Comparison of ENCODE assay signal across 8 cellular contexts in genomic region chr11:124075841-124076571, GRCh38. TPM values are rescaled to one million over a fixed set of nuclear protein-coding genes. Genes with fewer than 3 reads are reported as not detected.
DNase-seq lines count a peak whose midpoint lies in the region; ATAC-seq and TF ChIP-seq lines count a peak whose summit lies in the region.

No MANE protein-coding gene starts in this region.

- no peak overlapping the region for H3K4me3 ChIP-seq in CD8-positive, alpha-beta memory T cell (ENCODE audit: low read length)
- H3K4me3 ChIP-seq in HL-60 (replicated peaks; ENCODE audit: insufficient read depth, low read length) = peak overlapping the region; percentile 37
- peak overlapping the region; percentile 44 to 60 for H3K4me3 ChIP-seq in cardiac fibroblast (replicated peaks in 1 of 2; ENCODE audit: low read depth in 2 of 2, low read length in 2 of 2)

- TF ChIP-seq CTCF in HL-60 (IDR thresholded peaks at IDR 0.05; ENCODE audit: insufficient read depth, low read length) = no peak
- TF ChIP-seq CTCF in cardiac fibroblast (IDR thresholded peaks at IDR 0.05; ENCODE audit: low read depth, low read length) = no peak

- peaks cover 15 to 46% of the 10 kb centered on the region in 2 donors for H3K27me3 Mint-ChIP-seq in CD8-positive, alpha-beta memory T cell

- no peak overlapping the region for H3K27ac Mint-ChIP-seq in CD8-positive, alpha-beta memory T cell

- no peaks in the 10 kb centered on the region for H3K36me3 ChIP-seq in CD8-positive, alpha-beta memory T cell (ENCODE audit: insufficient read depth, low read length)

- ATAC-seq in GM19372 (IDR thresholded peaks at IDR 0.05; ENCODE audit: low read depth, unreplicated experiment) (peak; percentile 79), GM21576 (IDR thresholded peaks at IDR 0.05; ENCODE audit: unreplicated experiment) (no peak)

- POLR2A ChIA-PET in CD8-positive, alpha-beta memory T cell (lab: Charles Lee) = no interaction called here

- H3K27me3 ChIP-seq in CD8-positive, alpha-beta memory T cell (ENCODE audit: insufficient read depth, low read length, poor library complexity, severe bottlenecking) = no peaks in the 10 kb centered on the region
- H3K27me3 ChIP-seq in HL-60 (ENCODE audit: insufficient read depth, poor library complexity, severe bottlenecking) = no peaks in the 10 kb centered on the region

- no peak overlapping the region for H3K27ac ChIP-seq in CD8-positive, alpha-beta memory T cell (ENCODE audit: low read depth, low read length)
- H3K27ac ChIP-seq in HL-60 (replicated peaks) = no peak overlapping the region

- H3K9me3 Mint-ChIP-seq in CD8-positive, alpha-beta memory T cell = peaks cover 0 to 2% (median 0%) of the 10 kb centered on the region in 5 donors

- CTCF ChIA-PET in CD8-positive, alpha-beta memory T cell (lab: Charles Lee) = no interaction called here

- H3K36me3 Mint-ChIP-seq in CD8-positive, alpha-beta memory T cell = no peaks in the 10 kb centered on the region

- no peaks in the 10 kb centered on the region for H3K9me3 ChIP-seq in CD8-positive, alpha-beta memory T cell (ENCODE audit: low read length)

- H3K4me3 Mint-ChIP-seq in CD8-positive, alpha-beta memory T cell = peak overlapping the region in 6 of 7 donors; percentile 26 to 79 (median 63)

- DNase-seq in CD8-positive, alpha-beta memory T cell = no peak
- no peak for DNase-seq in HL-60 (ENCODE audit: low read depth in 1 of 2, low spot score in 1 of 2)
- DNase-seq in cardiac fibroblast (ENCODE audit: low read depth in 2 of 2) = no peak
- DNase-seq in lung microvascular endothelial cell (ENCODE audit: low read depth in 2 of 2) = peak; percentile 15 to 22
- peak; percentile 47 for DNase-seq in ureter (ENCODE audit: low spot score)
- DNase-seq in NCI-H187 treated with DMSO at 0.1 percent for 48 hours (lab: John Stamatoyannopoulos, UW) = no peak

- H3K4me1 Mint-ChIP-seq in CD8-positive, alpha-beta memory T cell = peaks cover 7 to 12% (median 11%) of the 10 kb centered on the region in 3 donors

- no peaks in the 10 kb centered on the region for H3K4me1 ChIP-seq in CD8-positive, alpha-beta memory T cell (ENCODE audit: insufficient read depth, low read length)

RNA-seq across cellular contexts. Expression of gene OR10G7, which starts 34.9 kb away (rescaled TPM):
- not detected for total RNA-seq in CD8-positive, alpha-beta memory T cell
- polyA plus RNA-seq in CD8-positive, alpha-beta memory T cell = not detected
- total RNA-seq in lung microvascular endothelial cell (not detected in 2 replicates), ureter (not detected)

RNA-seq across cellular contexts. Expression of gene VWA5A, which starts 39.2 kb away (rescaled TPM):
- 1 to 10 TPM; 2.9 to 3.3 TPM for total RNA-seq in CD8-positive, alpha-beta memory T cell
- 5.3 TPM for polyA plus RNA-seq in CD8-positive, alpha-beta memory T cell
- total RNA-seq in lung microvascular endothelial cell (3.2 and 4.1 TPM in 2 replicates), ureter (46.3 TPM)

RNA-seq across cellular contexts. Expression of gene OR10G8, which starts 49.4 kb away (rescaled TPM):
- not detected for total RNA-seq in CD8-positive, alpha-beta memory T cell
- not detected for polyA plus RNA-seq in CD8-positive, alpha-beta memory T cell
- total RNA-seq in lung microvascular endothelial cell = not detected in 2 replicates
- total RNA-seq in ureter = not detected

RNA-seq across cellular contexts. Expression of gene OR10G9, which starts 53.2 kb away (rescaled TPM):
- total RNA-seq in CD8-positive, alpha-beta memory T cell = not detected
- not detected for polyA plus RNA-seq in CD8-positive, alpha-beta memory T cell
- not detected in 2 replicates for total RNA-seq in lung microvascular endothelial cell
- not detected for total RNA-seq in ureter

Comparison
In these comparisons a context has a peak if more than half of its experiments do, and no peak if none do; other contexts are left out.
1. DNase-seq: peak in lung microvascular endothelial cell (2 of 2) and ureter (single experiment); none in CD8-positive, alpha-beta memory T cell (0 of 5), HL-60 (0 of 2), cardiac fibroblast (0 of 2) and NCI-H187 treated with DMSO at 0.1 percent for 48 hours (single experiment).